ENCODE assay signal across 9 cellular contexts in the genomic region with DNA sequence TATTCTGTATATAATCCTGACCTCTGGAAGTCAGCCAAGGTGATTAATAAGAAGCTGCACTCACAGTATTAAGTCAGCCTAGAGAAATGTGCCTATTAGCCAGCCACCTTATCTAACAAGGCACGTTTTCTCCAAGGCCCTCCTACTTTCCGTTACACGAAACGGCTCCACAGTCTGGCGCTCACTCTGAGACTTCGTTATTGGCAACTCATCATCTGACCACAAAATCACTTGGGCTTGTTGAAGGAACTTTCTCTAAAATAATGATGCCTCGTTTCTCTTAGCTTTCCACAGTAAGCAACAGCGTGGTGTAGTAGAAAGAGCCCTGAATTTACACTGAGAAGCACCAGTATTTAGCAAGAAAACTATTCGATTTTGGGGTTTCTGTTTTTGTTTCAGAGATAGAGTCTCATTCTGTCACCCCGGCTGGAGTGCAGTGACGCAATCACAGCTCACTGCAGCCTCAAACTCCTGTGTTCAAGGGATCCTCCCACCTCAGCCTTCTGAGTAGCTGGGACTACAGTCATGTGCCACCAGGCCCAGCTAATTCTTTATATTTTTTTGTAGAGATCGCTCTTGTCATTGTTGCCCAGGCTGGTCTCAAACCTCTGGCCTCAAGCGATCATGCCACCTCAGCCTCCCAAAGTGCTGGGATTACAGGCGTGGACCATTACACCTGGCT. TPM values are rescaled to one million over a fixed set of nuclear protein-coding genes. Genes with fewer than 3 reads are reported as not detected.
DNase-seq lines count a peak whose midpoint lies in the region; ATAC-seq, FAIRE-seq and TF ChIP-seq lines count a peak whose summit lies in the region.
"Had no signal": no experiment of that assay in that cellular context is flagged by ENCODE, and none has a peak within 500 bp of the region (broad histone marks: within the 10 kb centered on the region; RNA-seq: fewer than 3 reads in every experiment).

No MANE protein-coding gene starts in this region.

- H3K36me3 ChIP-seq in RWPE2 (ENCODE audit: low read depth) (no peaks in the 10 kb centered on the region), bronchial epithelial cell (ENCODE audit: control insufficient read depth, insufficient read depth, low read length) (no peaks in the 10 kb centered on the region), skeletal muscle satellite cell (ENCODE audit: insufficient read depth, low read length) (no peaks in the 10 kb centered on the region)

- no peaks in the 10 kb centered on the region for H3K36me3 Mint-ChIP-seq in progenitor cell of endocrine pancreas (ENCODE audit: insufficient read depth)

- TF ChIP-seq CTCF in RWPE2 (IDR thresholded peaks at IDR 0.05; ENCODE audit: poor library complexity, severe bottlenecking) (no peak), bronchial epithelial cell (IDR thresholded peaks at IDR 0.05; ENCODE audit: insufficient read depth, low read length, severe bottlenecking) (no peak), progenitor cell of endocrine pancreas (IDR thresholded peaks at IDR 0.05; ENCODE audit: unreplicated experiment) (no peak)

- no peaks in the 10 kb centered on the region for H3K9me3 Mint-ChIP-seq in progenitor cell of endocrine pancreas (ENCODE audit: low read depth)

- no peak overlapping the region for H3K9ac ChIP-seq in skeletal muscle satellite cell (ENCODE audit: low read depth, low read length)

- no peak overlapping the region for H3K4me3 Mint-ChIP-seq in progenitor cell of endocrine pancreas (ENCODE audit: low read depth)

- no peaks in the 10 kb centered on the region for H3K9me3 ChIP-seq in RWPE2 (ENCODE audit: severe bottlenecking)
- no peaks in the 10 kb centered on the region for H3K9me3 ChIP-seq in skeletal muscle satellite cell (replicated peaks; ENCODE audit: low read length)

- DNase-seq in RWPE2 (ENCODE audit: low spot score) (no peak), bronchial epithelial cell (ENCODE audit: low read depth) (peak; percentile 61), cerebellum (ENCODE audit: low spot score) (no peak), H54 (ENCODE audit: insufficient read length, low spot score) (no peak), globus pallidus (ENCODE audit: low spot score) (no peak), progenitor cell of endocrine pancreas (ENCODE audit: low spot score, unreplicated experiment) (no peak)

- no peak for TF ChIP-seq POLR2A in H54 (IDR thresholded peaks at IDR 0.05; ENCODE audit: low read depth, low read length)

- no peak overlapping the region for H3K27ac Mint-ChIP-seq in progenitor cell of endocrine pancreas

- H3K27me3 ChIP-seq in RWPE2 (ENCODE audit: insufficient read depth, poor library complexity, severe bottlenecking): no peaks in the 10 kb centered on the region
- H3K27me3 ChIP-seq in bronchial epithelial cell (ENCODE audit: control insufficient read depth, insufficient read depth, low read length): no peaks in the 10 kb centered on the region
- peaks cover 3% of the 10 kb centered on the region for H3K27me3 ChIP-seq in skeletal muscle satellite cell (ENCODE audit: control insufficient read depth, insufficient read depth, low read length)

- peak; percentile 34 for ATAC-seq in GM21515 (IDR thresholded peaks at IDR 0.05; ENCODE audit: unreplicated experiment)
- peak; percentile 65 for ATAC-seq in RWPE2 (ENCODE audit: low read depth)

- H3K4me3 ChIP-seq in RWPE2 (ENCODE audit: severe bottlenecking): no peak overlapping the region
- H3K4me3 ChIP-seq in bronchial epithelial cell (ENCODE audit: low read depth, low read length): no peak overlapping the region
- no peak overlapping the region for H3K4me3 ChIP-seq in skeletal muscle satellite cell (ENCODE audit: low read length)
- H3K4me3 ChIP-seq: SK-N-MC had no signal

- H3K4me1 ChIP-seq in RWPE2 (ENCODE audit: insufficient read depth, poor library complexity, severe bottlenecking): peaks cover 10% of the 10 kb centered on the region
- H3K4me1 ChIP-seq in skeletal muscle satellite cell (ENCODE audit: control insufficient read depth, insufficient read depth, low read length): peaks cover 15% of the 10 kb centered on the region

- H3K27ac ChIP-seq in RWPE2 (ENCODE audit: poor library complexity, severe bottlenecking): no peak overlapping the region
- H3K27ac ChIP-seq: SK-N-MC had no signal

- peak overlapping the region; percentile 30 for H3K4me2 ChIP-seq in skeletal muscle satellite cell (ENCODE audit: low read length)

- H3K27me3 Mint-ChIP-seq in progenitor cell of endocrine pancreas: no peaks in the 10 kb centered on the region

- H3K4me1 Mint-ChIP-seq in progenitor cell of endocrine pancreas (ENCODE audit: low read depth): peaks cover 3% of the 10 kb centered on the region

- FAIRE-seq in bronchial epithelial cell (lab: Jason Lieb, UNC): no peak
- no peak for FAIRE-seq in H54 (lab: Jason Lieb, UNC)

RNA-seq across cellular contexts. Expression of gene SLC14A1, which starts 53.6 kb away (rescaled TPM):
- total RNA-seq in bronchial epithelial cell: not detected in 2 replicates
- total RNA-seq in skeletal muscle satellite cell (2012; rRNA removed): 0.22 and 2.5 TPM in 2 replicates
- 3.7 TPM for total RNA-seq in cerebellum
- total RNA-seq in progenitor cell of endocrine pancreas: 0.31 and 0.50 TPM in 2 replicates

RNA-seq across cellular contexts. Expression of gene SLC14A2, which starts 55.1 kb away (rescaled TPM):
- total RNA-seq in bronchial epithelial cell: not detected in 2 replicates
- not detected in 2 replicates for total RNA-seq in skeletal muscle satellite cell (2012; rRNA removed)
- total RNA-seq in cerebellum: not detected
- total RNA-seq in progenitor cell of endocrine pancreas: 1.00 and 1.2 TPM in 2 replicates
